8 cellular contexts compared by ENCODE assay signal in the genomic region with DNA sequence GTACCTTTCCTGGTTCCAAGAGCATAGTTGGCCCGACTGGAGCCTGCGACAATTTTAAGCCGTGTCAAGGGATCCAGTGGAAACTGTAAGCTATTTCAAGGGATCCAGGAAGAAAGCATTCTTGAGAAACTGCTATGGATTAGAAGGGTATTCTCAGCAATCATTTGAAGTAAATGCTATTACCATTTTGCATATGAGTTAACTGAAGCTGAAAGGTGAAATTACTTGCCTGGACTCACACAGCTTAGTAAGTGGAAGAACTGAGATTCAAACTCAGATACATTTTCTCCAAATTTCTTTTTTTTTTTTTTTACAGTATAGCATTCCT. TPM values are rescaled to one million over a fixed set of nuclear protein-coding genes. Genes with fewer than 3 reads are reported as not detected.
DNase-seq lines count a peak whose midpoint lies in the region; ATAC-seq and TF ChIP-seq lines count a peak whose summit lies in the region.

No MANE protein-coding gene starts in this region.

- H3K4me1 ChIP-seq in left lung (peaks cover 3 to 20% of the 10 kb centered on the region in 2 donors), thyroid gland (peaks cover 0 to 5% of the 10 kb centered on the region in 2 donors)

- H3K4me3 ChIP-seq in left lung (peak overlapping the region; percentile 58 to 59), thyroid gland (replicated peaks in 1 of 3) (peak overlapping the region; percentile 38 to 79 (median 44))

- H3K9me3 ChIP-seq in left lung, result peaks cover 0 to 2% of the 10 kb centered on the region in 2 donors
- no peaks in the 10 kb centered on the region for H3K9me3 ChIP-seq in thyroid gland

- no peak for ATAC-seq in left lung
- no peak for ATAC-seq in GM21786 (IDR thresholded peaks at IDR 0.05; ENCODE audit: unreplicated experiment)

- intact Hi-C loops in left lung (cut with DNase I), result no loop called here
- intact Hi-C loops in thyroid gland (cut with DNase I), result no loop called here

- peak overlapping the region; percentile 96 for H3K27ac Mint-ChIP-seq in activated T-cell treated with anti-CD3 and anti-CD28 coated beads, Interleukin-2, amount 50 U/mL, for 24 hours
- peak overlapping the region; percentile 95 for H3K27ac Mint-ChIP-seq in activated naive CD8-positive, alpha-beta T cell

- WGBS in thyroid gland, 2 donors, result 0% methylated on average over 3 of the region's 3 CpGs

- peaks cover 11% of the 10 kb centered on the region for H3K9me3 Mint-ChIP-seq in activated T-cell treated with anti-CD3 and anti-CD28 coated beads, Interleukin-2, amount 50 U/mL, for 24 hours
- peaks cover 13% of the 10 kb centered on the region for H3K9me3 Mint-ChIP-seq in activated naive CD8-positive, alpha-beta T cell (ENCODE audit: low read depth)

- H3K36me3 Mint-ChIP-seq in activated T-cell treated with anti-CD3 and anti-CD28 coated beads, Interleukin-2, amount 50 U/mL, for 24 hours (ENCODE audit: low read depth), result peaks cover 33% of the 10 kb centered on the region
- peaks cover 5% of the 10 kb centered on the region for H3K36me3 Mint-ChIP-seq in activated naive CD8-positive, alpha-beta T cell

- DNase-seq in activated T-cell treated with anti-CD3 and anti-CD28 coated beads, Interleukin-2, amount 50 U/mL, for 24 hours, result no peak
- DNase-seq in activated T-cell treated with anti-CD3 and anti-CD28 coated beads for 4 hours, result no peak
- DNase-seq in left lung, result no peak
- no peak for DNase-seq in thyroid gland
- no peak for DNase-seq in MV-4-11 (lab: John Stamatoyannopoulos, UW)
- no peak for DNase-seq in activated CD8-positive, alpha-beta memory T cell treated with anti-CD3 and anti-CD28 coated beads, Interleukin-2, amount 50 U/mL, for 48 hours

- TF ChIP-seq POLR2A in thyroid gland (IDR thresholded peaks at IDR 0.05), result no peak

- H3K4me3 Mint-ChIP-seq in activated T-cell treated with anti-CD3 and anti-CD28 coated beads, Interleukin-2, amount 50 U/mL, for 24 hours, result peak overlapping the region; percentile 96
- H3K4me3 Mint-ChIP-seq in activated naive CD8-positive, alpha-beta T cell, result peak overlapping the region; percentile 99

- H3K27me3 ChIP-seq in left lung, result no peaks in the 10 kb centered on the region
- H3K27me3 ChIP-seq in thyroid gland, result no peaks in the 10 kb centered on the region

- peaks cover 24% of the 10 kb centered on the region for H3K4me1 Mint-ChIP-seq in activated T-cell treated with anti-CD3 and anti-CD28 coated beads, Interleukin-2, amount 50 U/mL, for 24 hours (ENCODE audit: low read depth)
- peaks cover 29% of the 10 kb centered on the region for H3K4me1 Mint-ChIP-seq in activated naive CD8-positive, alpha-beta T cell (ENCODE audit: low read depth)

- H3K27ac ChIP-seq in left lung (peak overlapping the region; percentile 91 to 93), thyroid gland (peak overlapping the region in 2 of 3 donors; percentile 59 to 74)

- H3K36me3 ChIP-seq in left lung (peaks cover 0 to 6% of the 10 kb centered on the region in 2 donors), thyroid gland (no peaks in the 10 kb centered on the region)

- TF ChIP-seq CTCF in left lung (IDR thresholded peaks at IDR 0.05), result no peak
- TF ChIP-seq CTCF in thyroid gland (IDR thresholded peaks at IDR 0.05), result no peak

- H3K27me3 Mint-ChIP-seq in activated T-cell treated with anti-CD3 and anti-CD28 coated beads, Interleukin-2, amount 50 U/mL, for 24 hours, result peaks cover 10% of the 10 kb centered on the region
- H3K27me3 Mint-ChIP-seq in activated naive CD8-positive, alpha-beta T cell, result no peaks in the 10 kb centered on the region

RNA-seq across cellular contexts. Expression of a gene that starts 0.6 kb away (rescaled TPM):
- total RNA-seq in left lung (1 to 10 TPM; 3.7 to 3.8 TPM), thyroid gland (1 to 10 TPM; 6.2 to 9.3 (median 7.1) TPM)

RNA-seq across cellular contexts. Expression of a gene that starts 23.5 kb away (rescaled TPM):
- total RNA-seq in left lung (1 to 10 TPM; 8.2 to 8.5 TPM), thyroid gland (10 to 100 TPM in 3 of 4 donors, 1 to 10 TPM in 1; 6.0 to 14.2 (median 11.2) TPM)

RNA-seq across cellular contexts. Expression of a gene that starts 54.9 kb away (rescaled TPM):
- 1 to 10 TPM; 2.9 to 3.8 TPM for total RNA-seq in left lung
- total RNA-seq in thyroid gland, result 1 to 10 TPM in 3 of 4 donors, under 1 TPM in 1; 0.92 to 4.8 (median 3.0) TPM
